Comparison of ENCODE assay signal across 20 cellular contexts in the genomic region with DNA sequence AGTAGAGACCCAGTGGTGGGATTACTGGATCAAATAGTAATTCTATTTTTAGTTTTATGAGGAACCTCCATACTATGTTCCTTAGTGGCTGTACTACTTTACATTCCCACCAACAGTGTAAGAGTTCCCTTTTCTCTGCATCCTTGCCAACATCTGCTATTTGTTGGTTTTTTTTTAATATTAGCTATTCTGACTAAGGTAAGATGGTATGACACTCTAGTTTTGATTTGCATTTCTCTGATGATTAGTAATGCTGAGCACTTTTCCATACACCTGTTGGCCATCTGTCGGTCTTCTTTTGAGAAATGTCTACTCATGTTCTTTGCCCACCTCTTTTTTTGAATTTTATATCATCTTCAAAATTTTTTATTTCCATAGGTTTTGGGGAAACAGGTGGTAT.
"Had no signal": no experiment of that assay in that cellular context is flagged by ENCODE, and none has a peak within 500 bp of the region (broad histone marks: within the 10 kb centered on the region; RNA-seq: fewer than 3 reads in every experiment).

No MANE protein-coding gene starts in this region.

- H3K27me3 ChIP-seq: gastrocnemius medialis, sigmoid colon, tibial nerve, upper lobe of left lung had no signal

- H3K27ac ChIP-seq: coronary artery, epithelial cell of prostate, gastrocnemius medialis, lower lobe of right lung, prostate gland, sigmoid colon, skin epidermis, thoracic aorta, tibial nerve, upper lobe of left lung had no signal

- H3K36me3 ChIP-seq: gastrocnemius medialis, lower lobe of right lung, prostate gland, sigmoid colon, thoracic aorta, tibial nerve, upper lobe of left lung had no signal

- ATAC-seq: esophagus mucosa; gastrocnemius medialis; left ventricle myocardium superior; lower lobe of right lung; naive thymus-derived CD8-positive, alpha-beta T cell; right cardiac atrium; stimulated activated naive B cell treated with anti-CD40 and anti-IgM and Interleukin-4, amounts not matched to agents 10 μg/mL and 1 μg/mL and 100 μg/mL, for 72 hours had no signal

- H3K4me1 ChIP-seq: gastrocnemius medialis, lower lobe of right lung, prostate gland, sigmoid colon, tibial nerve, upper lobe of left lung had no signal

- H3K4me3 ChIP-seq: coronary artery, gastrocnemius medialis, lower lobe of right lung, prostate gland, sigmoid colon, skin epidermis, thoracic aorta, tibial nerve, upper lobe of left lung had no signal

- H3K9me3 ChIP-seq: gastrocnemius medialis, lower lobe of right lung, prostate gland, sigmoid colon, thoracic aorta, upper lobe of left lung had no signal

- DNase-seq: gastrocnemius medialis; head of caudate nucleus; left ventricle myocardium superior; lower lobe of right lung; naive thymus-derived CD8-positive, alpha-beta T cell; nephron progenitor cell; nucleus accumbens; right cardiac atrium; sigmoid colon; stimulated activated CD4-positive, alpha-beta T cell treated with anti-CD3 and anti-CD28 coated beads, Interleukin-15, amount 100 ng/mL, for 24 hours; stimulated activated CD4-positive, alpha-beta T cell treated with anti-CD3 and anti-CD28 coated beads, Interleukin-2, amount 100 ng/mL, for 48 hours; stimulated activated naive B cell treated with anti-CD40 and anti-IgM and Interleukin-4, amounts not matched to agents 10 μg/mL and 1 μg/mL and 100 μg/mL, for 72 hours; upper lobe of left lung had no signal
